ENCODE assay signal across 24 cellular contexts in genomic region chr16:17885659-17886200, GRCh38.
DNase-seq lines count a peak whose midpoint lies in the region; ATAC-seq, FAIRE-seq and TF ChIP-seq lines count a peak whose summit lies in the region.
"Had no signal": no experiment of that assay in that cellular context is flagged by ENCODE, and none has a peak within 500 bp of the region (broad histone marks: within the 10 kb centered on the region; RNA-seq: fewer than 3 reads in every experiment).

No MANE protein-coding gene starts in this region.

- H3K4ac ChIP-seq in H1 (replicated peaks; ENCODE audit: insufficient read length, low read depth, low read length) (no peak overlapping the region), mesendoderm (ENCODE audit: low read depth, low read length) (no peak overlapping the region)

- H4K5ac ChIP-seq in H1 (ENCODE audit: insufficient read length, low read depth, low read length): no peak overlapping the region
- no peak overlapping the region for H4K5ac ChIP-seq in mesendoderm (ENCODE audit: low read length)

- CTCF ChIA-PET in H1 (lab: Charles Lee; ENCODE audit: partially characterized antibody): no interaction called here

- H3K4me3 ChIP-seq in KMS-11 (IDR thresholded peaks at IDR 0.05; ENCODE audit: insufficient read depth, low read depth, low read length) (no peak overlapping the region), H1 (ENCODE audit: extremely low read depth in 1 of 4, insufficient read depth in 2 of 4, low read depth in 3 of 4, low read length in 4 of 4) (no peak overlapping the region), mesendoderm (ENCODE audit: low read length) (no peak overlapping the region)

- no peak overlapping the region for H3K14ac ChIP-seq in H1 (ENCODE audit: insufficient read length)

- H2BK120ac ChIP-seq in H1 (replicated peaks; ENCODE audit: low read depth, low read length) (no peak overlapping the region), mesendoderm (ENCODE audit: low read depth, low read length) (no peak overlapping the region)

- H3K79me2 ChIP-seq in KMS-11 (ENCODE audit: insufficient read depth, low read depth) (no peaks in the 10 kb centered on the region), H1 (ENCODE audit: control insufficient read depth in 1 of 2, insufficient read depth in 2 of 2, low read length in 2 of 2) (no peaks in the 10 kb centered on the region), mesendoderm (ENCODE audit: control insufficient read depth, insufficient read depth, low read length) (no peaks in the 10 kb centered on the region)

- H3K9me3 ChIP-seq in H1 (ENCODE audit: insufficient read depth in 2 of 2, low read depth in 1 of 2, low read length in 1 of 2): no peaks in the 10 kb centered on the region
- H3K9me3 ChIP-seq: SK-N-SH had no signal

- no peak overlapping the region for H3K23ac ChIP-seq in H1 (ENCODE audit: insufficient read length)
- no peak overlapping the region for H3K23ac ChIP-seq in mesendoderm (ENCODE audit: low read length)

- no peaks in the 10 kb centered on the region for H3K27me3 ChIP-seq in KMS-11 (ENCODE audit: insufficient read depth, low read depth)
- no peaks in the 10 kb centered on the region for H3K27me3 ChIP-seq in H1 (replicated peaks in 1 of 4; ENCODE audit: control insufficient read depth in 3 of 4, extremely low read depth in 1 of 4, insufficient read depth in 3 of 4, low read length in 3 of 4)
- H3K27me3 ChIP-seq in mesendoderm (ENCODE audit: insufficient read depth, low read length, poor library complexity): no peaks in the 10 kb centered on the region

- WGBS in H1 (ENCODE audit: extremely low coverage in 1 of 2, insufficient coverage in 1 of 2, insufficient read length in 1 of 2, insufficient replicate concordance in 2 of 2, low coverage in 1 of 2, low lambda C conversion rate in 2 of 2, missing lambda C conversion rate in 1 of 2), 2 experiments: 61% methylated on average over 7 of the region's 7 CpGs; no CpG with 5 or more reads in 1 of the 2 experiments
- whole genome bisulfite sequencing in mesendoderm (ENCODE audit: extremely low coverage, insufficient coverage, low lambda C conversion rate): no CpG with 5 or more reads among the region's 7 CpGs

- H2AFZ ChIP-seq in KMS-11 (ENCODE audit: low read depth): peak overlapping the region; percentile 8; the same call in 1 of the 2 replicates
- H2AFZ ChIP-seq in H1 (ENCODE audit: low read length): 0 out of 2 replicates have a peak overlapping the region, but pooled peaks have one; percentile 38

- peak; percentile 1 for DNase-seq in RPMI7951 (ENCODE audit: low read depth)
- DNase-seq in H1 (ENCODE audit: low read depth in 1 of 2, low spot score in 2 of 2): no peak
- peak; percentile 28 for DNase-seq in mesendoderm
- DNase-seq in caudate nucleus (lab: John Stamatoyannopoulos, UW): no peak
- DNase-seq: COR-L47; DMS 273 treated with DMSO at 0.1 percent for 48 hours; GDM1; H7; IMR-90; Kasumi-1; NCI-H1105 treated with DMSO at 0.1 percent for 48 hours; NCI-H1694; NCI-H2081 treated with DMSO at 0.1 percent for 48 hours; NCI-H446 treated with DMSO at 0.1 percent for 48 hours; NCI-H69; NK-92 treated with Interleukin-12 subunit alpha and Interleukin-12 subunit beta, amount 100 ng/mL, for 24 hours; SHP77; SK-N-SH; T-helper 1 cell had no signal

- H2BK15ac ChIP-seq in H1 (ENCODE audit: low read length) (no peak overlapping the region), mesendoderm (replicated peaks; ENCODE audit: low read depth) (no peak overlapping the region)

- H2BK12ac ChIP-seq in H1 (ENCODE audit: low read depth, low read length): no peak overlapping the region

- FAIRE-seq in H1 (lab: Jason Lieb, UNC): no peak
- FAIRE-seq: RCC 7860 had no signal

- no peak overlapping the region for H2BK5ac ChIP-seq in H1 (ENCODE audit: low read depth, low read length)
- H2BK5ac ChIP-seq in mesendoderm (ENCODE audit: low read length): no peak overlapping the region

- no peaks in the 10 kb centered on the region for H3K23me2 ChIP-seq in H1 (ENCODE audit: low read depth, low read length)

- TF ChIP-seq POLR2A in H1 (IDR thresholded peaks at IDR 0.05; ENCODE audit: control extremely low read depth in 1 of 2, low read depth in 2 of 2, low read length in 2 of 2): no peak

- TF ChIP-seq CTCF in KMS-11 (conservative IDR thresholded peaks at IDR 0.05; ENCODE audit: low read depth, low read length) (no peak), H1 (IDR thresholded peaks at IDR 0.05; ENCODE audit: control extremely low read depth in 1 of 3, insufficient read depth in 1 of 3, low read depth in 1 of 3, low read length in 3 of 3) (no peak)

- no peak overlapping the region for H4K8ac ChIP-seq in H1 (ENCODE audit: extremely low read depth, insufficient read depth, low read length)
- H4K8ac ChIP-seq in mesendoderm (ENCODE audit: low read depth, low read length): no peak overlapping the region

- no peak overlapping the region for H2BK20ac ChIP-seq in H1 (ENCODE audit: low read length)

- no peak overlapping the region for H3K9ac ChIP-seq in KMS-11
- no peak overlapping the region for H3K9ac ChIP-seq in H1 (replicated peaks in 1 of 4; ENCODE audit: extremely low read depth in 1 of 4, low read depth in 3 of 4, low read length in 3 of 4)
- no peak overlapping the region for H3K9ac ChIP-seq in mesendoderm (ENCODE audit: low read length)
- H3K9ac ChIP-seq: SK-N-SH had no signal

- H3K79me1 ChIP-seq in H1 (ENCODE audit: low read depth, low read length): no peaks in the 10 kb centered on the region
- H3K79me1 ChIP-seq in mesendoderm (ENCODE audit: low read length): no peaks in the 10 kb centered on the region

- no peak for TF ChIP-seq EP300 in H1 (IDR thresholded peaks at IDR 0.05; ENCODE audit: borderline replicate concordance in 1 of 2, low read depth in 2 of 2, low read length in 2 of 2)

- H3K4me2 ChIP-seq in KMS-11 (peak overlapping the region; percentile 31; the same call in 1 of the 2 replicates), H1 (ENCODE audit: insufficient read depth in 1 of 2, low read depth in 2 of 2, low read length in 2 of 2) (no peak overlapping the region), mesendoderm (ENCODE audit: low read length) (no peak overlapping the region)
- H3K4me2 ChIP-seq: SK-N-SH had no signal

- H3K27ac ChIP-seq in KMS-11: peak overlapping the region; percentile 19; the same call in 1 of the 2 replicates
- H3K27ac ChIP-seq in H1 (ENCODE audit: low read depth, low read length): no peak overlapping the region
- H3K27ac ChIP-seq in mesendoderm (ENCODE audit: low read depth, low read length): no peak overlapping the region
- H3K27ac ChIP-seq in caudate nucleus (ENCODE audit: low read depth, low read length): no peak overlapping the region
- H3K27ac ChIP-seq: HL-60 had no signal

- no peak overlapping the region for H4K91ac ChIP-seq in H1 (replicated peaks; ENCODE audit: insufficient read length, low read length)

- POLR2A ChIA-PET in H1 (lab: Charles Lee; ENCODE audit: partially characterized antibody): no interaction called here

- H3K36me3 ChIP-seq in KMS-11 (ENCODE audit: insufficient read depth): no peaks in the 10 kb centered on the region
- no peaks in the 10 kb centered on the region for H3K36me3 ChIP-seq in H1 (ENCODE audit: control insufficient read depth in 2 of 4, insufficient read depth in 4 of 4, low read length in 3 of 4)
- H3K36me3 ChIP-seq in mesendoderm (ENCODE audit: control insufficient read depth, insufficient read depth, low read length): no peaks in the 10 kb centered on the region

- H4K20me1 ChIP-seq in KMS-11 (ENCODE audit: insufficient read depth): no peaks in the 10 kb centered on the region
- no peaks in the 10 kb centered on the region for H4K20me1 ChIP-seq in H1 (replicated peaks in 1 of 2; ENCODE audit: control insufficient read depth in 1 of 2, insufficient read depth in 2 of 2, low read length in 2 of 2)

- peaks cover 21% of the 10 kb centered on the region for H3K4me1 ChIP-seq in KMS-11 (ENCODE audit: low read depth, poor library complexity, severe bottlenecking)
- H3K4me1 ChIP-seq in H1 (replicated peaks in 1 of 4; ENCODE audit: control insufficient read depth in 3 of 4, insufficient read depth in 4 of 4, low read length in 3 of 4): peaks cover 0 to 2% (median 0%) of the 10 kb centered on the region in 4 experiments; a peak in 1 of 7 replicates
- H3K4me1 ChIP-seq in mesendoderm (ENCODE audit: control insufficient read depth, low read depth, low read length): no peaks in the 10 kb centered on the region

- TF ChIP-seq RAD21 in H1 (IDR thresholded peaks at IDR 0.05 in 1 of 2, conservative IDR thresholded peaks at IDR 0.05 in 1 of 2; ENCODE audit: low read depth in 2 of 2, low read length in 2 of 2): no peak

- H2AK5ac ChIP-seq in H1 (ENCODE audit: low read depth, low read length) (no peak overlapping the region), mesendoderm (ENCODE audit: low read length) (no peak overlapping the region)

- no peak for ATAC-seq in HG03442 (IDR thresholded peaks at IDR 0.05; ENCODE audit: unreplicated experiment)
- ATAC-seq in GM18867 (IDR thresholded peaks at IDR 0.05; ENCODE audit: unreplicated experiment): no peak

- H3K56ac ChIP-seq in H1 (replicated peaks; ENCODE audit: insufficient read length, low read depth, low read length): no peak overlapping the region
- H3K56ac ChIP-seq in mesendoderm (ENCODE audit: low read length): no peak overlapping the region

- H3K18ac ChIP-seq in H1 (ENCODE audit: extremely low read depth, low read length) (no peak overlapping the region), mesendoderm (ENCODE audit: low read length) (no peak overlapping the region)

TF ChIP-seq in H1, 55 proteins besides CTCF, POLR2A, EP300 and RAD21:
- TF ChIP-seq BCL11A (IDR thresholded peaks at IDR 0.05; ENCODE audit: low read depth in 2 of 2, low read length in 2 of 2) (no peak), JUND (IDR thresholded peaks at IDR 0.05; ENCODE audit: low read length) (peak; percentile 72), CHD1 (IDR thresholded peaks at IDR 0.05; ENCODE audit: low read depth, low read length) (no peak)
TF ChIP-seq in H1: peak in this region for 1.

Comparison
In these comparisons a context has a peak if more than half of its experiments do, and no peak if none do; other contexts are left out.
1. DNase-seq: peak in RPMI7951 (single experiment) and mesendoderm (single experiment); none in H1 (0 of 2) and caudate nucleus (0 of 61).